ENCODE assay signal across 10 cellular contexts in genomic region chr7:129845178-129845971, GRCh38.
A peak's percentile ranks its signal among the peaks of the same experiment; 100 is the strongest.
DNase-seq lines count a peak whose midpoint lies in the region; ATAC-seq and TF ChIP-seq lines count a peak whose summit lies in the region.
"Had no signal": no experiment of that assay in that cellular context is flagged by ENCODE, and none has a peak within 500 bp of the region (broad histone marks: within the 10 kb centered on the region; RNA-seq: fewer than 3 reads in every experiment).

No MANE protein-coding gene starts in this region.

- CTCF ChIA-PET in MCF 10A (lab: Yijun Ruan, JAX) = interaction anchor here (0.5 to 2.5 kb wide), 4 partner anchors 15 to 208 kb away, joined by 3 to 13 read pairs (median 4); no protein-coding TSS in a partner anchor

- POLR2A ChIA-PET in MCF 10A (lab: Yijun Ruan, JAX) = interaction anchor here (0.7 to 3.4 kb wide), 13 partner anchors 7 to 163 kb away, joined by 3 to 21 read pairs (median 5); partner anchors contain the start of gene UBE2H

- no peaks in the 10 kb centered on the region for H3K9me3 ChIP-seq in breast epithelium
- H3K9me3 ChIP-seq in upper lobe of right lung = no peaks in the 10 kb centered on the region
- H3K9me3 ChIP-seq: Caco-2 had no signal

- peak overlapping the region in 1 of 2 donors; percentile 4 for H3K27ac ChIP-seq in breast epithelium
- H3K27ac ChIP-seq in upper lobe of right lung = no peak overlapping the region

- H3K4me1 ChIP-seq in breast epithelium (peaks cover 0 to 15% of the 10 kb centered on the region in 2 donors), upper lobe of right lung (peaks cover 21% of the 10 kb centered on the region)

- ATAC-seq in upper lobe of right lung = peak; percentile 65
- ATAC-seq in GM21515 (IDR thresholded peaks at IDR 0.05; ENCODE audit: unreplicated experiment) = no peak
- no peak for ATAC-seq in GM21360 (IDR thresholded peaks at IDR 0.05; ENCODE audit: unreplicated experiment)

- H3K9me3 Mint-ChIP-seq in MCF 10A (ENCODE audit: unreplicated experiment) = no peaks in the 10 kb centered on the region

- H3K36me3 Mint-ChIP-seq in MCF 10A (ENCODE audit: insufficient read depth, unreplicated experiment) = peaks cover 33% of the 10 kb centered on the region

- DNase-seq in MCF 10A (ENCODE audit: unreplicated experiment) (no peak), breast epithelium (ENCODE audit: low spot score in 2 of 2) (no peak), SKM-1 (lab: John Stamatoyannopoulos, UW; ENCODE audit: unreplicated experiment) (peak; percentile 55), glomerular visceral epithelial cell (ENCODE audit: extremely low spot score) (peak; percentile 68), upper lobe of right lung (no peak), middle frontal gyrus (ENCODE audit: extremely low spot score, low spot score) (no peak)
- DNase-seq: activated naive CD4-positive, alpha-beta T cell treated with Interleukin-2 at 50 U/mL for 16 hours; Caco-2 had no signal

- intact Hi-C loops in MCF 10A (cut with micrococcal nuclease) = no loop called here
- intact Hi-C loops in breast epithelium (cut with DNase I; ENCODE audit: low total_unique reads) = no loop called here
- intact Hi-C loops in upper lobe of right lung (cut with DNase I) = no loop called here

- no peaks in the 10 kb centered on the region for H3K36me3 ChIP-seq in breast epithelium
- H3K36me3 ChIP-seq in upper lobe of right lung = no peaks in the 10 kb centered on the region

- no TSS peak for BruUV-seq in MCF 10A (replicated peaks; lab: Mats Ljungman, UMichigan)

- H3K4me1 Mint-ChIP-seq in MCF 10A (ENCODE audit: insufficient read depth, unreplicated experiment) = peaks cover 47% of the 10 kb centered on the region

- H3K27me3 Mint-ChIP-seq in MCF 10A (ENCODE audit: insufficient read depth, unreplicated experiment) = no peaks in the 10 kb centered on the region

- H3K4me3 Mint-ChIP-seq in MCF 10A (ENCODE audit: unreplicated experiment) = no peak overlapping the region

- TF ChIP-seq CTCF in MCF 10A (IDR thresholded peaks at IDR 0.05; ENCODE audit: unreplicated experiment) = no peak
- no peak for TF ChIP-seq CTCF in breast epithelium (IDR thresholded peaks at IDR 0.05)
- TF ChIP-seq CTCF in upper lobe of right lung (IDR thresholded peaks at IDR 0.05) = no peak

- no peak for TF ChIP-seq POLR2A in breast epithelium (IDR thresholded peaks at IDR 0.05)

- H3K27me3 ChIP-seq in breast epithelium (no peaks in the 10 kb centered on the region), upper lobe of right lung (no peaks in the 10 kb centered on the region)

- H3K4me3 ChIP-seq in breast epithelium (no peak overlapping the region), upper lobe of right lung (no peak overlapping the region)

- H3K27ac Mint-ChIP-seq in MCF 10A (ENCODE audit: low read depth, unreplicated experiment) = peak overlapping the region; percentile 95

Comparison
In these comparisons a context has a peak if more than half of its experiments do, and no peak if none do; other contexts are left out.
1. DNase-seq: peak in SKM-1 (single experiment) and glomerular visceral epithelial cell (single experiment); none in MCF 10A (single experiment), breast epithelium (0 of 2), upper lobe of right lung (single experiment) and middle frontal gyrus (single experiment).